10 cellular contexts compared by ENCODE assay signal in the genomic region with DNA sequence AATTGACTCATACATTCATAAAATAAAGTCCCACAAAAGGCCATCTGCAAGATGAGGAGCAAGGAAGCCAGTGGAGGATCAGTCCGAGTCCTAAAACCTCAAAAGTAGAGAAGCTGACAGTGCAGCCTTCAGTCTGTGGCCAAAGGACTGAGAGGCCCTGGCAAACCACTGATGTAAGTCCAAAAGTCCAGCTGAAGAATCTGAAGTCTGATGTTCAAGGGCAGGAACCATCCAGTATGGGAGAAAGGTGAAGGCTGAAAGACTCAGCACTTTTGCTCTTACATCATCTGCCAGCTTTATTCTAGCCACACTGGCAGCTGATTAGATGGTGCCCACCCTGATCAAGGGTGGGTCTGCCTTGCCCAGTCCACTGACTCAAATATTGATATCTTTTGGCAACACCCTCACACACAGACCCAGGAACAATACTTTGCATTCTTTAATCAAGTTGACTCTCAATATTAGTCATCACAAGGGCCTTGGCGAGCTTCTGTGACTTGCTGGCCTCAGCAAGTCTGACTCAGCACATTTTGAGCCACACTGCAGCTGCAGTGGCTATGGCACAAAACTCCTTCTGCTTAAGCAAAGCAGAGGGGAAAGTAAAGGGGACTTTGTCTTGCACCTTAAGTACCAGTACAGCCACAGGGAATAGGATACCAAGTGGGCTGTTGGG.
DNase-seq lines count a peak whose midpoint lies in the region; ATAC-seq, FAIRE-seq and TF ChIP-seq lines count a peak whose summit lies in the region.
"Had no signal": no experiment of that assay in that cellular context is flagged by ENCODE, and none has a peak within 500 bp of the region (broad histone marks: within the 10 kb centered on the region; RNA-seq: fewer than 3 reads in every experiment).

No MANE protein-coding gene starts in this region.

- ATAC-seq in gastrocnemius medialis, result no peak

- TF ChIP-seq CTCF in KMS-11 (conservative IDR thresholded peaks at IDR 0.05; ENCODE audit: low read depth, low read length) (no peak), fibroblast of pulmonary artery (IDR thresholded peaks at IDR 0.05; ENCODE audit: low read length, missing control alignments) (no peak), gastrocnemius medialis (IDR thresholded peaks at IDR 0.05 in 4 of 5, conservative IDR thresholded peaks at IDR 0.05 in 1 of 5) (no peak)

- H3K4me2 ChIP-seq in KMS-11, result peak overlapping the region; percentile 62

- peak overlapping the region; percentile 18; the same call in 1 of the 2 replicates for H3K9ac ChIP-seq in KMS-11

- peak overlapping the region; percentile 41; the same call in 1 of the 2 replicates for H2AFZ ChIP-seq in KMS-11 (ENCODE audit: low read depth)

- H3K4me3 ChIP-seq in KMS-11 (IDR thresholded peaks at IDR 0.05; ENCODE audit: insufficient read depth, low read depth, low read length), result no peak overlapping the region
- H3K4me3 ChIP-seq in fibroblast of pulmonary artery (replicated peaks; ENCODE audit: low read depth, low read length), result no peak overlapping the region
- no peak overlapping the region for H3K4me3 ChIP-seq in gastrocnemius medialis
- H3K4me3 ChIP-seq: transverse colon had no signal

- no peaks in the 10 kb centered on the region for H3K36me3 ChIP-seq in KMS-11 (ENCODE audit: insufficient read depth)
- H3K36me3 ChIP-seq in gastrocnemius medialis, result no peaks in the 10 kb centered on the region
- H3K36me3 ChIP-seq: transverse colon had no signal

- no peaks in the 10 kb centered on the region for H3K79me2 ChIP-seq in KMS-11 (ENCODE audit: insufficient read depth, low read depth)

- intact Hi-C loops in gastrocnemius medialis (cut with DNase I; ENCODE audit: low total_unique reads), result no loop called here

- peaks cover 37% of the 10 kb centered on the region for H3K4me1 ChIP-seq in KMS-11 (ENCODE audit: low read depth, poor library complexity, severe bottlenecking)
- no peaks in the 10 kb centered on the region for H3K4me1 ChIP-seq in gastrocnemius medialis
- H3K4me1 ChIP-seq: transverse colon had no signal

- no peaks in the 10 kb centered on the region for H4K20me1 ChIP-seq in KMS-11 (ENCODE audit: insufficient read depth)

- in situ Hi-C loops in gastrocnemius medialis (cut with MboI; ENCODE audit: low sequenced_read_pairs in 4 of 4), result no loop called here

- TF ChIP-seq POLR2A in GM12892 (IDR thresholded peaks at IDR 0.05; ENCODE audit: low read depth, low read length) (no peak), gastrocnemius medialis (IDR thresholded peaks at IDR 0.05) (no peak)

- DNase-seq in GM12892 (ENCODE audit: insufficient read length) (peak; percentile 0), H4 (ENCODE audit: low spot score) (peak; percentile 7), fibroblast of pulmonary artery (ENCODE audit: low read depth) (peak; percentile 79), HuH-7.5 (ENCODE audit: low spot score) (no peak), gastrocnemius medialis (no peak)
- DNase-seq in activated T-cell treated with anti-CD3 and anti-CD28 coated beads, Interleukin-2, amount 50 U/mL, for 1 hour, result no peak
- DNase-seq in stimulated activated CD4-positive, alpha-beta T cell treated with anti-CD3 and anti-CD28 coated beads, Interleukin-4, amount 100 ng/mL, for 4 hours, result no peak
- DNase-seq: NCI-H446 treated with DMSO at 0.1 percent for 48 hours, transverse colon had no signal

- no peaks in the 10 kb centered on the region for H3K9me3 ChIP-seq in gastrocnemius medialis
- H3K9me3 ChIP-seq: transverse colon had no signal

- H3K27ac ChIP-seq in KMS-11 (peak overlapping the region; percentile 81), gastrocnemius medialis (no peak overlapping the region)
- H3K27ac ChIP-seq: transverse colon had no signal

- FAIRE-seq in GM12892 (lab: Jason Lieb, UNC), result peak; percentile 78

- no peaks in the 10 kb centered on the region for H3K27me3 ChIP-seq in KMS-11 (ENCODE audit: insufficient read depth, low read depth)
- H3K27me3 ChIP-seq in gastrocnemius medialis, result no peaks in the 10 kb centered on the region
- H3K27me3 ChIP-seq: transverse colon had no signal

Comparison
In these comparisons a context has a peak if more than half of its experiments do, and no peak if none do; other contexts are left out.
1. DNase-seq: peak in GM12892 (single experiment), H4 (single experiment) and fibroblast of pulmonary artery (single experiment); none in HuH-7.5 (single experiment), gastrocnemius medialis (0 of 2), activated T-cell treated with anti-CD3 and anti-CD28 coated beads, Interleukin-2, amount 50 U/mL, for 1 hour (single experiment) and stimulated activated CD4-positive, alpha-beta T cell treated with anti-CD3 and anti-CD28 coated beads, Interleukin-4, amount 100 ng/mL, for 4 hours (0 of 2).